9 cellular contexts compared by ENCODE assay signal in genomic region chrX:115679460-115679859, GRCh38.
A peak's percentile ranks its signal among the peaks of the same experiment; 100 is the strongest.
DNase-seq lines count a peak whose midpoint lies in the region; ATAC-seq and TF ChIP-seq lines count a peak whose summit lies in the region.
"Had no signal": no experiment of that assay in that cellular context is flagged by ENCODE, and none has a peak within 500 bp of the region (broad histone marks: within the 10 kb centered on the region; RNA-seq: fewer than 3 reads in every experiment).

No MANE protein-coding gene starts in this region.

- no peak overlapping the region for H3K27ac Mint-ChIP-seq in activated T-helper 17 cell treated with anti-CD3 and anti-CD28 coated beads, Interleukin-2, amount 50 U/mL, for 72 hours
- H3K27ac Mint-ChIP-seq in Calu3 (ENCODE audit: unreplicated experiment) = no peak overlapping the region
- H3K27ac Mint-ChIP-seq: activated naive CD4-positive, alpha-beta T cell treated with anti-CD3 and anti-CD28 coated beads, Interleukin-2, amount 50 U/mL, for 72 hours had no signal

- no peaks in the 10 kb centered on the region for H3K36me3 Mint-ChIP-seq in activated T-helper 17 cell treated with anti-CD3 and anti-CD28 coated beads, Interleukin-2, amount 50 U/mL, for 72 hours (ENCODE audit: low read depth)
- H3K36me3 Mint-ChIP-seq in Calu3 (ENCODE audit: insufficient read depth, unreplicated experiment) = no peaks in the 10 kb centered on the region
- H3K36me3 Mint-ChIP-seq: activated naive CD4-positive, alpha-beta T cell treated with anti-CD3 and anti-CD28 coated beads, Interleukin-2, amount 50 U/mL, for 72 hours had no signal

- ATAC-seq in GM18498 (IDR thresholded peaks at IDR 0.05; ENCODE audit: unreplicated experiment) = no peak
- ATAC-seq in activated T-helper 17 cell treated with anti-CD3 and anti-CD28 coated beads, Interleukin-2, amount 50 U/mL, for 72 hours (replicated peaks) = no peak
- ATAC-seq in GM19035 (IDR thresholded peaks at IDR 0.05; ENCODE audit: unreplicated experiment) = no peak
- ATAC-seq: activated naive CD4-positive, alpha-beta T cell treated with anti-CD3 and anti-CD28 coated beads, Interleukin-2, amount 50 U/mL, for 72 hours had no signal

- H3K4me1 Mint-ChIP-seq in activated T-helper 17 cell treated with anti-CD3 and anti-CD28 coated beads, Interleukin-2, amount 50 U/mL, for 72 hours = no peaks in the 10 kb centered on the region
- H3K4me1 Mint-ChIP-seq in Calu3 (ENCODE audit: low read depth, unreplicated experiment) = no peaks in the 10 kb centered on the region

- intact Hi-C loops in Calu3 (cut with micrococcal nuclease; ENCODE audit: unreplicated experiment) = loop anchor here (2.0 kb wide), 2 partner anchors 349 to 453 kb away; no protein-coding TSS in a partner anchor

- TF ChIP-seq CTCF in choroid plexus epithelial cell (conservative IDR thresholded peaks at IDR 0.05; ENCODE audit: low read depth, low read length) (peak; percentile 56), Calu3 (IDR thresholded peaks at IDR 0.05; ENCODE audit: unreplicated experiment) (no peak)

- no peak overlapping the region for H3K4me3 ChIP-seq in choroid plexus epithelial cell (ENCODE audit: low read depth, low read length)

- H3K27me3 Mint-ChIP-seq in activated T-helper 17 cell treated with anti-CD3 and anti-CD28 coated beads, Interleukin-2, amount 50 U/mL, for 72 hours = no peaks in the 10 kb centered on the region
- H3K27me3 Mint-ChIP-seq in Calu3 (ENCODE audit: unreplicated experiment) = no peaks in the 10 kb centered on the region

- no peak overlapping the region for H3K4me3 Mint-ChIP-seq in activated T-helper 17 cell treated with anti-CD3 and anti-CD28 coated beads, Interleukin-2, amount 50 U/mL, for 72 hours
- no peak overlapping the region for H3K4me3 Mint-ChIP-seq in Calu3 (ENCODE audit: low read depth, unreplicated experiment)

- CTCF ChIA-PET in Calu3 (lab: Charles Lee) = interaction anchor here (1.0 to 1.6 kb wide), 2 partner anchors 11 to 349 kb away, joined by 4 to 7 read pairs; no protein-coding TSS in a partner anchor

- BruUV-seq in Calu3 (replicated peaks; lab: Mats Ljungman, UMichigan) = no TSS peak

- H3K9me3 Mint-ChIP-seq in activated T-helper 17 cell treated with anti-CD3 and anti-CD28 coated beads, Interleukin-2, amount 50 U/mL, for 72 hours = no peaks in the 10 kb centered on the region
- H3K9me3 Mint-ChIP-seq in Calu3 (ENCODE audit: low read depth, unreplicated experiment) = no peaks in the 10 kb centered on the region
- H3K9me3 Mint-ChIP-seq: activated naive CD4-positive, alpha-beta T cell treated with anti-CD3 and anti-CD28 coated beads, Interleukin-2, amount 50 U/mL, for 72 hours had no signal

- peak; percentile 37 for DNase-seq in H4 (ENCODE audit: low spot score)
- DNase-seq in NCI-H2227 (lab: John Stamatoyannopoulos, UW; ENCODE audit: unreplicated experiment) = peak; percentile 60
- peak; percentile 59 for DNase-seq in choroid plexus epithelial cell (ENCODE audit: low read depth)
- peak; percentile 12 for DNase-seq in renal cortical epithelial cell (ENCODE audit: low read depth)
- DNase-seq in Calu3 = no peak
